9 cellular contexts compared by ENCODE assay signal in the genomic region with DNA sequence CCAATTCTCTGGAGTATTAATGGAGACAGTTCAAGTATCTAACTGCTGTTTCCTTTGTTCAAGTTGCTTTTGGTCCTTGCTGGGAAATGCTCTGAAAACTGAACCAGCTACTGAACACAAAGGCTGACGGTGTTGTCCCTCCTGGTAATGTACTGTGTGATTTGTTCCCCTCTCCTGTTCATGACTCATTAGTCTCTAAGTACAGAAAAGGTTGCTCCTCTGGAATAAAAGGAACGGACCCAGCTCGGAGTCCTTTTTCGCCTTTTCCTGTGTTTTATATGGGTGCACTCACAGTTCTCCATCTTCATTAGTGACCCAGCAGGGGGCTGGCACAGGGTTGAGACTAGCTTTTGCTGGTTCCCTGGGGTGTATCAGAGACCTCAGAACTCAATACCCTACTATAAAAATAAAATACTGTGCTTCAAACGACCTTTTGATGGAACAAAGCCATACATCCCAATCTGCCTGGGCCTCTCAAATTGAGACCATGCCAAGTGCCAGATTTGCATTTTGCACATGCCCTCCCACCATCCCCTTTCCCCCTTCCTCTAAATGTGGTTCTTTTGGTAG.
DNase-seq lines count a peak whose midpoint lies in the region; ATAC-seq and TF ChIP-seq lines count a peak whose summit lies in the region.
"Had no signal": no experiment of that assay in that cellular context is flagged by ENCODE, and none has a peak within 500 bp of the region (broad histone marks: within the 10 kb centered on the region; RNA-seq: fewer than 3 reads in every experiment).

No MANE protein-coding gene starts in this region.

- H3K4me1 Mint-ChIP-seq in activated T-cell treated with anti-CD3 and anti-CD28 coated beads, Interleukin-2, amount 50 U/mL, for 4 hours (ENCODE audit: low read depth) = peaks cover 11% of the 10 kb centered on the region
- peaks cover 13% of the 10 kb centered on the region for H3K4me1 Mint-ChIP-seq in activated T-cell treated with anti-CD3 and anti-CD28 coated beads, Interleukin-2, amount 50 U/mL, for 24 hours (ENCODE audit: low read depth)

- DNase-seq in HEK293T (ENCODE audit: extremely low spot score) (peak; percentile 68), NCI-H748 (lab: John Stamatoyannopoulos, UW; ENCODE audit: unreplicated experiment) (peak; percentile 58), fibroblast of lung (ENCODE audit: low read depth in 2 of 2) (peak; percentile 39 to 91), skeletal muscle cell (ENCODE audit: low read depth) (peak; percentile 62), SKM-1 (lab: John Stamatoyannopoulos, UW; ENCODE audit: unreplicated experiment) (no peak)
- no peak for DNase-seq in activated T-cell treated with anti-CD3 and anti-CD28 coated beads, Interleukin-2, amount 50 U/mL, for 4 hours
- DNase-seq in activated T-cell treated with anti-CD3 and anti-CD28 coated beads, Interleukin-2, amount 50 U/mL, for 24 hours = no peak

- no peaks in the 10 kb centered on the region for H3K36me3 ChIP-seq in fibroblast of lung (ENCODE audit: control insufficient read depth, insufficient read depth, low read length)
- H3K36me3 ChIP-seq: adrenal gland had no signal

- no peaks in the 10 kb centered on the region for H3K79me2 ChIP-seq in fibroblast of lung (ENCODE audit: control insufficient read depth, insufficient read depth, low read length)

- H3K4me3 Mint-ChIP-seq in activated T-cell treated with anti-CD3 and anti-CD28 coated beads, Interleukin-2, amount 50 U/mL, for 4 hours = no peak overlapping the region
- no peak overlapping the region for H3K4me3 Mint-ChIP-seq in activated T-cell treated with anti-CD3 and anti-CD28 coated beads, Interleukin-2, amount 50 U/mL, for 24 hours

- no peaks in the 10 kb centered on the region for H3K9me3 Mint-ChIP-seq in activated T-cell treated with anti-CD3 and anti-CD28 coated beads, Interleukin-2, amount 50 U/mL, for 4 hours
- H3K9me3 Mint-ChIP-seq in activated T-cell treated with anti-CD3 and anti-CD28 coated beads, Interleukin-2, amount 50 U/mL, for 24 hours = no peaks in the 10 kb centered on the region

- H3K9me3 ChIP-seq in fibroblast of lung (ENCODE audit: control insufficient read depth, insufficient read depth, low read depth, low read length) = no peaks in the 10 kb centered on the region
- H3K9me3 ChIP-seq: adrenal gland had no signal

- POLR2A ChIA-PET in HEK293T (lab: Yijun Ruan, JAX) = interaction anchor here (1.4 kb wide), 1 partner anchor 706 kb away, joined by 4 read pairs; no protein-coding TSS in a partner anchor

- no peak overlapping the region for H3K4me3 ChIP-seq in fibroblast of lung (replicated peaks in 1 of 4; ENCODE audit: control extremely low read depth in 1 of 4, insufficient read depth in 1 of 4, low read depth in 3 of 4, low read length in 4 of 4)
- no peak overlapping the region for H3K4me3 ChIP-seq in skeletal muscle cell (ENCODE audit: low read depth, low read length)
- H3K4me3 ChIP-seq: adrenal gland had no signal

- no peak overlapping the region for H3K9ac ChIP-seq in fibroblast of lung (ENCODE audit: insufficient read depth, low read length)

- no peak for TF ChIP-seq CTCF in fibroblast of lung (conservative IDR thresholded peaks at IDR 0.05 in 1 of 2, IDR thresholded peaks at IDR 0.05 in 1 of 2; ENCODE audit: low read depth in 1 of 2, low read length in 2 of 2)

- H3K4me2 ChIP-seq in fibroblast of lung (ENCODE audit: extremely low read depth, insufficient read depth, low read length) = no peak overlapping the region

- H3K36me3 Mint-ChIP-seq in activated T-cell treated with anti-CD3 and anti-CD28 coated beads, Interleukin-2, amount 50 U/mL, for 4 hours (ENCODE audit: insufficient read depth) = no peaks in the 10 kb centered on the region
- H3K36me3 Mint-ChIP-seq in activated T-cell treated with anti-CD3 and anti-CD28 coated beads, Interleukin-2, amount 50 U/mL, for 24 hours (ENCODE audit: low read depth) = peaks cover 2% of the 10 kb centered on the region

- H3K27ac ChIP-seq in fibroblast of lung (ENCODE audit: insufficient read depth, low read length) = no peak overlapping the region
- H3K27ac ChIP-seq: adrenal gland had no signal

- no peaks in the 10 kb centered on the region for H3K4me1 ChIP-seq in fibroblast of lung (ENCODE audit: control insufficient read depth, extremely low read depth, insufficient read depth, low read length)

- H3K27me3 Mint-ChIP-seq in activated T-cell treated with anti-CD3 and anti-CD28 coated beads, Interleukin-2, amount 50 U/mL, for 4 hours (ENCODE audit: low read depth) = no peaks in the 10 kb centered on the region
- no peaks in the 10 kb centered on the region for H3K27me3 Mint-ChIP-seq in activated T-cell treated with anti-CD3 and anti-CD28 coated beads, Interleukin-2, amount 50 U/mL, for 24 hours

- ATAC-seq in activated T-cell treated with anti-CD3 and anti-CD28 coated beads, Interleukin-2, amount 50 U/mL, for 4 hours = no peak
- no peak for ATAC-seq in HG02852 (IDR thresholded peaks at IDR 0.05; ENCODE audit: unreplicated experiment)

- peak overlapping the region; percentile 13 for H2AFZ ChIP-seq in fibroblast of lung (ENCODE audit: low read length)

- no peaks in the 10 kb centered on the region for H3K27me3 ChIP-seq in fibroblast of lung (ENCODE audit: control insufficient read depth, insufficient read depth, low read length)
- H3K27me3 ChIP-seq: adrenal gland had no signal

- CTCF ChIA-PET in HEK293T (lab: Yijun Ruan, JAX) = interaction anchor here (0.7 to 1.0 kb wide), 2 partner anchors 13 to 37 kb away, joined by 3 to 5 read pairs; no protein-coding TSS in a partner anchor

- H3K27ac Mint-ChIP-seq in activated T-cell treated with anti-CD3 and anti-CD28 coated beads, Interleukin-2, amount 50 U/mL, for 24 hours = no peak overlapping the region

- H4K20me1 ChIP-seq in fibroblast of lung (ENCODE audit: control insufficient read depth, extremely low read depth, insufficient read depth, low read length) = no peaks in the 10 kb centered on the region

TF ChIP-seq in HEK293T, 16 proteins besides CTCF, POLR2A, EP300 and RAD21:
- TF ChIP-seq LEF1 (IDR thresholded peaks at IDR 0.05; ENCODE audit: borderline replicate concordance) = no peak
- TF ChIP-seq CTBP1 (IDR thresholded peaks at IDR 0.05; ENCODE audit: borderline replicate concordance) = peak; percentile 64; the same call in 1 of the 2 replicates
- no peak for TF ChIP-seq FOXM1 (IDR thresholded peaks at IDR 0.05; ENCODE audit: borderline replicate concordance)
- no peak for TF ChIP-seq SUZ12 (IDR thresholded peaks at IDR 0.05)
- no peak for TF ChIP-seq HDGF (IDR thresholded peaks at IDR 0.05; ENCODE audit: borderline replicate concordance)
- no peak for TF ChIP-seq ELF4 (IDR thresholded peaks at IDR 0.05)
- no peak for TF ChIP-seq NFRKB (IDR thresholded peaks at IDR 0.05)
- TF ChIP-seq, protein P1, sequence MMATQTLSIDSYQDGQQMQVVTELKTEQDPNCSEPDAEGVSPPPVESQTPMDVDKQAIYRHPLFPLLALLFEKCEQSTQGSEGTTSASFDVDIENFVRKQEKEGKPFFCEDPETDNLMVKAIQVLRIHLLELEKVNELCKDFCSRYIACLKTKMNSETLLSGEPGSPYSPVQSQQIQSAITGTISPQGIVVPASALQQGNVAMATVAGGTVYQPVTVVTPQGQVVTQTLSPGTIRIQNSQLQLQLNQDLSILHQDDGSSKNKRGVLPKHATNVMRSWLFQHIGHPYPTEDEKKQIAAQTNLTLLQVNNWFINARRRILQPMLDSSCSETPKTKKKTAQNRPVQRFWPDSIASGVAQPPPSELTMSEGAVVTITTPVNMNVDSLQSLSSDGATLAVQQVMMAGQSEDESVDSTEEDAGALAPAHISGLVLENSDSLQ (IDR thresholded peaks at IDR 0.05) = peak; percentile 86
- TF ChIP-seq FOXK2 (IDR thresholded peaks at IDR 0.05) = no peak

Comparison
In these comparisons a context has a peak if more than half of its experiments do, and no peak if none do; other contexts are left out.
1. DNase-seq: peak in HEK293T (single experiment), NCI-H748 (single experiment), fibroblast of lung (2 of 2) and skeletal muscle cell (single experiment); none in SKM-1 (single experiment), activated T-cell treated with anti-CD3 and anti-CD28 coated beads, Interleukin-2, amount 50 U/mL, for 4 hours (single experiment) and activated T-cell treated with anti-CD3 and anti-CD28 coated beads, Interleukin-2, amount 50 U/mL, for 24 hours (single experiment).